Comparison of ENCODE assay signal across 8 cellular contexts in genomic region chr7:18064242-18064838, GRCh38. TPM values are rescaled to one million over a fixed set of nuclear protein-coding genes. Genes with fewer than 3 reads are reported as not detected.
A peak's percentile ranks its signal among the peaks of the same experiment; 100 is the strongest.
DNase-seq lines count a peak whose midpoint lies in the region; ATAC-seq and TF ChIP-seq lines count a peak whose summit lies in the region.

No MANE protein-coding gene starts in this region.

- peak; percentile 63 for TF ChIP-seq CTCF in AG10803 (conservative IDR thresholded peaks at IDR 0.05; ENCODE audit: low read length)
- TF ChIP-seq CTCF in GM12865 (IDR thresholded peaks at IDR 0.05; ENCODE audit: insufficient read depth, low read depth, low read length, missing control alignments): peak; percentile 64
- peak; percentile 14 to 43 (median 26) for TF ChIP-seq CTCF in right lobe of liver (IDR thresholded peaks at IDR 0.05)

- no peaks in the 10 kb centered on the region for H3K9me3 ChIP-seq in right lobe of liver

- no peak for TF ChIP-seq POLR2A in right lobe of liver (IDR thresholded peaks at IDR 0.05)

- no peak overlapping the region for H3K27ac ChIP-seq in right lobe of liver

- H3K27me3 ChIP-seq in right lobe of liver: no peaks in the 10 kb centered on the region

- no peaks in the 10 kb centered on the region for H3K4me1 ChIP-seq in right lobe of liver

- intact Hi-C loops in right lobe of liver (cut with DNase I): no loop called here

- no peaks in the 10 kb centered on the region for H3K36me3 ChIP-seq in right lobe of liver

- no peak overlapping the region for H3K4me3 ChIP-seq in AG10803 (ENCODE audit: low read length)
- H3K4me3 ChIP-seq in GM12865 (ENCODE audit: low read depth, low read length): no peak overlapping the region
- no peak overlapping the region for H3K4me3 ChIP-seq in right lobe of liver

- ATAC-seq in HG03159 (IDR thresholded peaks at IDR 0.05; ENCODE audit: unreplicated experiment) (peak; percentile 79), right lobe of liver (peak; percentile 40 to 62 (median 50))
- ATAC-seq in activated CD4-positive, CD25-positive, alpha-beta regulatory T cell treated with anti-CD3 and anti-CD28 coated beads, Interleukin-2, amount 50 U/mL, for 24 hours: no peak

- 69% methylated on average over 4 of the region's 6 CpGs for WGBS in right lobe of liver (ENCODE audit: insufficient coverage, low coverage, low lambda C conversion rate, missing lambda C conversion rate)

- peak; percentile 5 for DNase-seq in AG10803 (ENCODE audit: low read depth)
- DNase-seq in GM12865 (ENCODE audit: low read depth): peak; percentile 26
- peak; percentile 15 for DNase-seq in UCSD-AML1 (lab: John Stamatoyannopoulos, UW; ENCODE audit: unreplicated experiment)
- DNase-seq in right lobe of liver: no peak
- no peak for DNase-seq in T-helper 1 cell
- DNase-seq in mesenteric fat pad (ENCODE audit: low spot score): no peak

RNA-seq across cellular contexts. Expression of gene PRPS1L1, which starts 36.7 kb away (rescaled TPM):
- total RNA-seq in right lobe of liver (not detected), mesenteric fat pad (not detected)

Comparison
In these comparisons a context has a peak if more than half of its experiments do, and no peak if none do; other contexts are left out.
1. DNase-seq: peak in AG10803 (single experiment), GM12865 (single experiment) and UCSD-AML1 (single experiment); none in right lobe of liver (0 of 3), T-helper 1 cell (0 of 5) and mesenteric fat pad (single experiment).
2. ATAC-seq: peak in HG03159 (single experiment) and right lobe of liver (4 of 4); none in activated CD4-positive, CD25-positive, alpha-beta regulatory T cell treated with anti-CD3 and anti-CD28 coated beads, Interleukin-2, amount 50 U/mL, for 24 hours (0 of 2).
3. Peak in every context shown above with its lines, with median percentiles within 50 percentile points of each other: CTCF ChIP-seq.